ENCODE assay signal across 24 cellular contexts in genomic region chr22:32843300-32843699, GRCh38.
"Had no signal": no experiment of that assay in that cellular context is flagged by ENCODE, and none has a peak within 500 bp of the region (broad histone marks: within the 10 kb centered on the region; RNA-seq: fewer than 3 reads in every experiment).

No MANE protein-coding gene starts in this region.

- H3K4me3 ChIP-seq: colonic mucosa, gastrocnemius medialis, pancreas, sigmoid colon, spleen, testis, tibial artery, upper lobe of left lung had no signal

- H3K27ac ChIP-seq: colonic mucosa, epithelial cell of prostate, pancreas, sigmoid colon, spleen, testis, tibial artery had no signal

- H3K36me3 ChIP-seq: colonic mucosa, gastrocnemius medialis, pancreas, sigmoid colon had no signal

- H3K4me3 Mint-ChIP-seq: dendritic cell treated with granulocyte-macrophage colony-stimulating factor and Interleukin-4, amounts not matched to agents 40 ng/mL and 50 ng/mL, for 4 days; endodermal cell; naive thymus-derived CD4-positive, alpha-beta T cell; stimulated activated memory B cell treated with anti-CD40 and anti-IgM and Interleukin-4, amounts not matched to agents 10 μg/mL and 1 μg/mL and 100 μg/mL, for 72 hours had no signal

- H3K27ac Mint-ChIP-seq: dendritic cell treated with granulocyte-macrophage colony-stimulating factor and Interleukin-4, amounts not matched to agents 40 ng/mL and 50 ng/mL, for 4 days; endodermal cell; naive thymus-derived CD4-positive, alpha-beta T cell; stimulated activated memory B cell treated with anti-CD40 and anti-IgM and Interleukin-4, amounts not matched to agents 10 μg/mL and 1 μg/mL and 100 μg/mL, for 72 hours had no signal

- H3K9me3 Mint-ChIP-seq: dendritic cell treated with granulocyte-macrophage colony-stimulating factor and Interleukin-4, amounts not matched to agents 40 ng/mL and 50 ng/mL, for 4 days; endodermal cell; naive thymus-derived CD4-positive, alpha-beta T cell; stimulated activated memory B cell treated with anti-CD40 and anti-IgM and Interleukin-4, amounts not matched to agents 10 μg/mL and 1 μg/mL and 100 μg/mL, for 72 hours had no signal

- H3K4me1 ChIP-seq: colonic mucosa, pancreas had no signal

- H3K27me3 ChIP-seq: colonic mucosa, gastrocnemius medialis, sigmoid colon, spleen, testis, tibial artery, upper lobe of left lung had no signal

- H3K36me3 Mint-ChIP-seq: naive thymus-derived CD4-positive, alpha-beta T cell; stimulated activated memory B cell treated with anti-CD40 and anti-IgM and Interleukin-4, amounts not matched to agents 10 μg/mL and 1 μg/mL and 100 μg/mL, for 72 hours had no signal

- H3K4me1 Mint-ChIP-seq: endodermal cell; naive thymus-derived CD4-positive, alpha-beta T cell; stimulated activated memory B cell treated with anti-CD40 and anti-IgM and Interleukin-4, amounts not matched to agents 10 μg/mL and 1 μg/mL and 100 μg/mL, for 72 hours had no signal

- ATAC-seq: esophagus mucosa; gastrocnemius medialis; naive thymus-derived CD4-positive, alpha-beta T cell; pancreas; right cardiac atrium; stimulated activated memory B cell treated with anti-CD40 and anti-IgM and Interleukin-4, amounts not matched to agents 10 μg/mL and 1 μg/mL and 100 μg/mL, for 72 hours; stimulated activated naive CD8-positive, alpha-beta T cell treated with anti-CD3 and anti-CD28 coated beads, Interleukin-15, Interleukin-2, amounts not matched to agents 100 U/mL and 50 U/mL, for 24 hours had no signal

- H3K9me3 ChIP-seq: colonic mucosa, gastrocnemius medialis, pancreas, sigmoid colon, spleen, testis, tibial artery, upper lobe of left lung had no signal

- DNase-seq: colonic mucosa; effector CD8-positive, alpha-beta T cell; endodermal cell; foreskin fibroblast; gastrocnemius medialis; head of caudate nucleus; mesenchymal stem cell; midbrain; naive thymus-derived CD4-positive, alpha-beta T cell; occipital lobe; pancreas; right cardiac atrium; sigmoid colon; spleen; stimulated activated CD4-positive, alpha-beta T cell treated with anti-CD3 and anti-CD28 coated beads, Interleukin-4, amount 100 ng/mL, for 4 hours; stimulated activated naive CD8-positive, alpha-beta T cell treated with anti-CD3 and anti-CD28 coated beads, Interleukin-15, Interleukin-2, amounts not matched to agents 100 U/mL and 50 U/mL, for 24 hours; substantia nigra; testis; tibial artery; upper lobe of left lung had no signal
